In genomic region chr2:231052494-231053451, GRCh38 we compare ENCODE assay signal across 1 cellular context.
TF ChIP-seq lines count a peak whose summit lies in the region.

No MANE protein-coding gene starts in this region.

TF ChIP-seq in WTC11, 78 proteins besides CTCF, POLR2A, EP300 and RAD21 (continued from another document and continues in another):
- TF ChIP-seq, protein P1, sequence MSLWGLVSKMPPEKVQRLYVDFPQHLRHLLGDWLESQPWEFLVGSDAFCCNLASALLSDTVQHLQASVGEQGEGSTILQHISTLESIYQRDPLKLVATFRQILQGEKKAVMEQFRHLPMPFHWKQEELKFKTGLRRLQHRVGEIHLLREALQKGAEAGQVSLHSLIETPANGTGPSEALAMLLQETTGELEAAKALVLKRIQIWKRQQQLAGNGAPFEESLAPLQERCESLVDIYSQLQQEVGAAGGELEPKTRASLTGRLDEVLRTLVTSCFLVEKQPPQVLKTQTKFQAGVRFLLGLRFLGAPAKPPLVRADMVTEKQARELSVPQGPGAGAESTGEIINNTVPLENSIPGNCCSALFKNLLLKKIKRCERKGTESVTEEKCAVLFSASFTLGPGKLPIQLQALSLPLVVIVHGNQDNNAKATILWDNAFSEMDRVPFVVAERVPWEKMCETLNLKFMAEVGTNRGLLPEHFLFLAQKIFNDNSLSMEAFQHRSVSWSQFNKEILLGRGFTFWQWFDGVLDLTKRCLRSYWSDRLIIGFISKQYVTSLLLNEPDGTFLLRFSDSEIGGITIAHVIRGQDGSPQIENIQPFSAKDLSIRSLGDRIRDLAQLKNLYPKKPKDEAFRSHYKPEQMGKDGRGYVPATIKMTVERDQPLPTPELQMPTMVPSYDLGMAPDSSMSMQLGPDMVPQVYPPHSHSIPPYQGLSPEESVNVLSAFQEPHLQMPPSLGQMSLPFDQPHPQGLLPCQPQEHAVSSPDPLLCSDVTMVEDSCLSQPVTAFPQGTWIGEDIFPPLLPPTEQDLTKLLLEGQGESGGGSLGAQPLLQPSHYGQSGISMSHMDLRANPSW (CRISPR knock-in tag; conservative IDR thresholded peaks at IDR 0.05; ENCODE audit: low read depth) = no peak
- no peak for TF ChIP-seq ZNF425 (CRISPR knock-in tag; conservative IDR thresholded peaks at IDR 0.05)
- TF ChIP-seq KAT7 (CRISPR knock-in tag; IDR thresholded peaks at IDR 0.05; ENCODE audit: borderline replicate concordance) = no peak
- TF ChIP-seq ZNF416 (CRISPR knock-in tag; IDR thresholded peaks at IDR 0.05) = no peak
- TF ChIP-seq, protein P2, sequence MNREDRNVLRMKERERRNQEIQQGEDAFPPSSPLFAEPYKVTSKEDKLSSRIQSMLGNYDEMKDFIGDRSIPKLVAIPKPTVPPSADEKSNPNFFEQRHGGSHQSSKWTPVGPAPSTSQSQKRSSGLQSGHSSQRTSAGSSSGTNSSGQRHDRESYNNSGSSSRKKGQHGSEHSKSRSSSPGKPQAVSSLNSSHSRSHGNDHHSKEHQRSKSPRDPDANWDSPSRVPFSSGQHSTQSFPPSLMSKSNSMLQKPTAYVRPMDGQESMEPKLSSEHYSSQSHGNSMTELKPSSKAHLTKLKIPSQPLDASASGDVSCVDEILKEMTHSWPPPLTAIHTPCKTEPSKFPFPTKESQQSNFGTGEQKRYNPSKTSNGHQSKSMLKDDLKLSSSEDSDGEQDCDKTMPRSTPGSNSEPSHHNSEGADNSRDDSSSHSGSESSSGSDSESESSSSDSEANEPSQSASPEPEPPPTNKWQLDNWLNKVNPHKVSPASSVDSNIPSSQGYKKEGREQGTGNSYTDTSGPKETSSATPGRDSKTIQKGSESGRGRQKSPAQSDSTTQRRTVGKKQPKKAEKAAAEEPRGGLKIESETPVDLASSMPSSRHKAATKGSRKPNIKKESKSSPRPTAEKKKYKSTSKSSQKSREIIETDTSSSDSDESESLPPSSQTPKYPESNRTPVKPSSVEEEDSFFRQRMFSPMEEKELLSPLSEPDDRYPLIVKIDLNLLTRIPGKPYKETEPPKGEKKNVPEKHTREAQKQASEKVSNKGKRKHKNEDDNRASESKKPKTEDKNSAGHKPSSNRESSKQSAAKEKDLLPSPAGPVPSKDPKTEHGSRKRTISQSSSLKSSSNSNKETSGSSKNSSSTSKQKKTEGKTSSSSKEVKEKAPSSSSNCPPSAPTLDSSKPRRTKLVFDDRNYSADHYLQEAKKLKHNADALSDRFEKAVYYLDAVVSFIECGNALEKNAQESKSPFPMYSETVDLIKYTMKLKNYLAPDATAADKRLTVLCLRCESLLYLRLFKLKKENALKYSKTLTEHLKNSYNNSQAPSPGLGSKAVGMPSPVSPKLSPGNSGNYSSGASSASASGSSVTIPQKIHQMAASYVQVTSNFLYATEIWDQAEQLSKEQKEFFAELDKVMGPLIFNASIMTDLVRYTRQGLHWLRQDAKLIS (CRISPR knock-in tag; IDR thresholded peaks at IDR 0.05; ENCODE audit: borderline replicate concordance) = no peak
- no peak for TF ChIP-seq IRF2 (CRISPR knock-in tag; IDR thresholded peaks at IDR 0.05; ENCODE audit: borderline replicate concordance, low read depth)
- TF ChIP-seq MAX (CRISPR knock-in tag; IDR thresholded peaks at IDR 0.05) = peak; percentile 81
- TF ChIP-seq HMGA2 (CRISPR knock-in tag; IDR thresholded peaks at IDR 0.05) = no peak
- no peak for TF ChIP-seq E2F5 (CRISPR knock-in tag; IDR thresholded peaks at IDR 0.05)
- peak; percentile 68 for TF ChIP-seq ZBTB21 (CRISPR knock-in tag; IDR thresholded peaks at IDR 0.05; ENCODE audit: borderline replicate concordance)
- no peak for TF ChIP-seq ZMAT4 (CRISPR knock-in tag; IDR thresholded peaks at IDR 0.05)
- no peak for TF ChIP-seq ERG (CRISPR knock-in tag; IDR thresholded peaks at IDR 0.05)
- TF ChIP-seq FOXJ3 (CRISPR knock-in tag; IDR thresholded peaks at IDR 0.05; ENCODE audit: borderline replicate concordance) = no peak
- TF ChIP-seq, protein P3, sequence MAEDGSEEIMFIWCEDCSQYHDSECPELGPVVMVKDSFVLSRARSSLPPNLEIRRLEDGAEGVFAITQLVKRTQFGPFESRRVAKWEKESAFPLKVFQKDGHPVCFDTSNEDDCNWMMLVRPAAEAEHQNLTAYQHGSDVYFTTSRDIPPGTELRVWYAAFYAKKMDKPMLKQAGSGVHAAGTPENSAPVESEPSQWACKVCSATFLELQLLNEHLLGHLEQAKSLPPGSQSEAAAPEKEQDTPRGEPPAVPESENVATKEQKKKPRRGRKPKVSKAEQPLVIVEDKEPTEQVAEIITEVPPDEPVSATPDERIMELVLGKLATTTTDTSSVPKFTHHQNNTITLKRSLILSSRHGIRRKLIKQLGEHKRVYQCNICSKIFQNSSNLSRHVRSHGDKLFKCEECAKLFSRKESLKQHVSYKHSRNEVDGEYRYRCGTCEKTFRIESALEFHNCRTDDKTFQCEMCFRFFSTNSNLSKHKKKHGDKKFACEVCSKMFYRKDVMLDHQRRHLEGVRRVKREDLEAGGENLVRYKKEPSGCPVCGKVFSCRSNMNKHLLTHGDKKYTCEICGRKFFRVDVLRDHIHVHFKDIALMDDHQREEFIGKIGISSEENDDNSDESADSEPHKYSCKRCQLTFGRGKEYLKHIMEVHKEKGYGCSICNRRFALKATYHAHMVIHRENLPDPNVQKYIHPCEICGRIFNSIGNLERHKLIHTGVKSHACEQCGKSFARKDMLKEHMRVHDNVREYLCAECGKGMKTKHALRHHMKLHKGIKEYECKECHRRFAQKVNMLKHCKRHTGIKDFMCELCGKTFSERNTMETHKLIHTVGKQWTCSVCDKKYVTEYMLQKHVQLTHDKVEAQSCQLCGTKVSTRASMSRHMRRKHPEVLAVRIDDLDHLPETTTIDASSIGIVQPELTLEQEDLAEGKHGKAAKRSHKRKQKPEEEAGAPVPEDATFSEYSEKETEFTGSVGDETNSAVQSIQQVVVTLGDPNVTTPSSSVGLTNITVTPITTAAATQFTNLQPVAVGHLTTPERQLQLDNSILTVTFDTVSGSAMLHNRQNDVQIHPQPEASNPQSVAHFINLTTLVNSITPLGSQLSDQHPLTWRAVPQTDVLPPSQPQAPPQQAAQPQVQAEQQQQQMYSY (CRISPR knock-in tag; IDR thresholded peaks at IDR 0.05) = peak; percentile 92
- TF ChIP-seq ZNF121 (CRISPR knock-in tag; IDR thresholded peaks at IDR 0.05) = no peak
- no peak for TF ChIP-seq RORB (CRISPR knock-in tag; IDR thresholded peaks at IDR 0.05)
- no peak for TF ChIP-seq ATF2 (CRISPR knock-in tag; IDR thresholded peaks at IDR 0.05; ENCODE audit: borderline replicate concordance, low read depth)
- TF ChIP-seq ZNF317 (CRISPR knock-in tag; IDR thresholded peaks at IDR 0.05; ENCODE audit: borderline replicate concordance, low read depth) = no peak
- TF ChIP-seq SMAD4 (CRISPR knock-in tag; IDR thresholded peaks at IDR 0.05) = peak; percentile 60; the same call in 1 of the 2 replicates
- TF ChIP-seq ATF1 (CRISPR knock-in tag; IDR thresholded peaks at IDR 0.05) = no peak
- TF ChIP-seq, protein P4, sequence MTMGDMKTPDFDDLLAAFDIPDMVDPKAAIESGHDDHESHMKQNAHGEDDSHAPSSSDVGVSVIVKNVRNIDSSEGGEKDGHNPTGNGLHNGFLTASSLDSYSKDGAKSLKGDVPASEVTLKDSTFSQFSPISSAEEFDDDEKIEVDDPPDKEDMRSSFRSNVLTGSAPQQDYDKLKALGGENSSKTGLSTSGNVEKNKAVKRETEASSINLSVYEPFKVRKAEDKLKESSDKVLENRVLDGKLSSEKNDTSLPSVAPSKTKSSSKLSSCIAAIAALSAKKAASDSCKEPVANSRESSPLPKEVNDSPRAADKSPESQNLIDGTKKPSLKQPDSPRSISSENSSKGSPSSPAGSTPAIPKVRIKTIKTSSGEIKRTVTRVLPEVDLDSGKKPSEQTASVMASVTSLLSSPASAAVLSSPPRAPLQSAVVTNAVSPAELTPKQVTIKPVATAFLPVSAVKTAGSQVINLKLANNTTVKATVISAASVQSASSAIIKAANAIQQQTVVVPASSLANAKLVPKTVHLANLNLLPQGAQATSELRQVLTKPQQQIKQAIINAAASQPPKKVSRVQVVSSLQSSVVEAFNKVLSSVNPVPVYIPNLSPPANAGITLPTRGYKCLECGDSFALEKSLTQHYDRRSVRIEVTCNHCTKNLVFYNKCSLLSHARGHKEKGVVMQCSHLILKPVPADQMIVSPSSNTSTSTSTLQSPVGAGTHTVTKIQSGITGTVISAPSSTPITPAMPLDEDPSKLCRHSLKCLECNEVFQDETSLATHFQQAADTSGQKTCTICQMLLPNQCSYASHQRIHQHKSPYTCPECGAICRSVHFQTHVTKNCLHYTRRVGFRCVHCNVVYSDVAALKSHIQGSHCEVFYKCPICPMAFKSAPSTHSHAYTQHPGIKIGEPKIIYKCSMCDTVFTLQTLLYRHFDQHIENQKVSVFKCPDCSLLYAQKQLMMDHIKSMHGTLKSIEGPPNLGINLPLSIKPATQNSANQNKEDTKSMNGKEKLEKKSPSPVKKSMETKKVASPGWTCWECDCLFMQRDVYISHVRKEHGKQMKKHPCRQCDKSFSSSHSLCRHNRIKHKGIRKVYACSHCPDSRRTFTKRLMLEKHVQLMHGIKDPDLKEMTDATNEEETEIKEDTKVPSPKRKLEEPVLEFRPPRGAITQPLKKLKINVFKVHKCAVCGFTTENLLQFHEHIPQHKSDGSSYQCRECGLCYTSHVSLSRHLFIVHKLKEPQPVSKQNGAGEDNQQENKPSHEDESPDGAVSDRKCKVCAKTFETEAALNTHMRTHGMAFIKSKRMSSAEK (CRISPR knock-in tag; IDR thresholded peaks at IDR 0.05; ENCODE audit: borderline replicate concordance) = no peak
- TF ChIP-seq, protein P5, sequence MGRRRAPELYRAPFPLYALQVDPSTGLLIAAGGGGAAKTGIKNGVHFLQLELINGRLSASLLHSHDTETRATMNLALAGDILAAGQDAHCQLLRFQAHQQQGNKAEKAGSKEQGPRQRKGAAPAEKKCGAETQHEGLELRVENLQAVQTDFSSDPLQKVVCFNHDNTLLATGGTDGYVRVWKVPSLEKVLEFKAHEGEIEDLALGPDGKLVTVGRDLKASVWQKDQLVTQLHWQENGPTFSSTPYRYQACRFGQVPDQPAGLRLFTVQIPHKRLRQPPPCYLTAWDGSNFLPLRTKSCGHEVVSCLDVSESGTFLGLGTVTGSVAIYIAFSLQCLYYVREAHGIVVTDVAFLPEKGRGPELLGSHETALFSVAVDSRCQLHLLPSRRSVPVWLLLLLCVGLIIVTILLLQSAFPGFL (CRISPR knock-in tag; IDR thresholded peaks at IDR 0.05; ENCODE audit: borderline replicate concordance) = no peak
